8 cellular contexts compared by ENCODE assay signal in the genomic region with DNA sequence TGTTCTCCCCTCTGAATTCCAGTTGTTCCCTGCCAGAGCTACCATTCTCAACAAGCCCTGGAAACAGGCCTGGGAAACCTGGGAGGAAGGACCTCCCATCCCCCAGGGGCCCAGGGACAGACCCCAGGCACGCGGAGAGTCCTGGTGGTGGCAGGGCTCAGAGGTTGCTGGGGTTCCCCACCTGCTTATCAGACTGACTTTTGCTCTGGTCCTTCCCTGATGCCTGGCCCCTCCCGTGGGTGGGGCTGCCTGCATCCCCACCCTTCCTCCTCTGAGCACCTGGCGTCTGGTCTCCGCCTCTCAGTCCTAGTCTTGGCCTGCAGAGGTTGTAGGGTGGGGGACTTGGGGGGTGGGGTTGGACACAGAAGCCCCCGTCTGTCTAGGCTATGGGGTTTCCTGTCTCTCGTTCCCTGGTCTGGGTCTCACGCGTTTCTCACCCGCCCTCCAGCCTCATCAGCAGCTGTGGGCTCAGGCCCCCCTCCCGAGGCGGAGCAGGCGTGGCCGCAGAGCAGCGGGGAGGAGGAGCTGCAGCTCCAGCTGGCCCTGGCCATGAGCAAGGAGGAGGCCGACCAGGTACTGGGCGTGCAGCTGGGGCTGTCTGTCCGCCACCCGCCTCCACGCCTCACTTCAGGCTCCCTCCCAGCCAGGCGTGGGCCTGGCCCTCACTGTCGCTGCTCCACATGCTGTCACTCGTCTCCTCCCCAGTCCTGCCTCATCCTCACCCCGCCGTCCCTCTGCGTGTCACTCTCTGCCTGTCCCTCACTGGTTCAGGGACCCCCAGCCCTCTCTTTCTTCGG. TPM values are rescaled to one million over a fixed set of nuclear protein-coding genes. Genes with fewer than 3 reads are reported as not detected.
DNase-seq lines count a peak whose midpoint lies in the region; ATAC-seq and TF ChIP-seq lines count a peak whose summit lies in the region.

No MANE protein-coding gene starts in this region.

- peak overlapping the region; percentile 5 to 97 (median 86) for H3K27ac ChIP-seq in Peyer's patch

- ATAC-seq in stimulated activated naive B cell treated with anti-CD40 and anti-IgM and Interleukin-4, amounts not matched to agents 10 μg/mL and 1 μg/mL and 100 μg/mL, for 72 hours (replicated peaks) = peak in 1 of 2 donors; percentile 38

- H3K4me3 Mint-ChIP-seq in stimulated activated naive B cell treated with anti-CD40 and anti-IgM and Interleukin-4, amounts not matched to agents 10 μg/mL and 1 μg/mL and 100 μg/mL, for 72 hours = peak overlapping the region in 1 of 2 donors; percentile 60

- H3K27me3 ChIP-seq in Peyer's patch = no peaks in the 10 kb centered on the region

- peak in 1 of 6 experiments; percentile 2 for TF ChIP-seq CTCF in Peyer's patch (IDR thresholded peaks at IDR 0.05)

- peak overlapping the region; percentile 51 for H3K27ac Mint-ChIP-seq in stimulated activated naive B cell treated with anti-CD40 and anti-IgM and Interleukin-4, amounts not matched to agents 10 μg/mL and 1 μg/mL and 100 μg/mL, for 72 hours

- peaks cover 0 to 56% (median 11%) of the 10 kb centered on the region in 4 donors for H3K4me1 ChIP-seq in Peyer's patch

- H3K9me3 Mint-ChIP-seq in stimulated activated naive B cell treated with anti-CD40 and anti-IgM and Interleukin-4, amounts not matched to agents 10 μg/mL and 1 μg/mL and 100 μg/mL, for 72 hours = no peaks in the 10 kb centered on the region

- no peaks in the 10 kb centered on the region for H3K9me3 ChIP-seq in Peyer's patch

- H3K36me3 ChIP-seq in Peyer's patch = peaks cover 0 to 80% (median 3%) of the 10 kb centered on the region in 3 donors

- peak; percentile 29 to 60 for TF ChIP-seq POLR2A in Peyer's patch (IDR thresholded peaks at IDR 0.05)

- H3K36me3 Mint-ChIP-seq in stimulated activated naive B cell treated with anti-CD40 and anti-IgM and Interleukin-4, amounts not matched to agents 10 μg/mL and 1 μg/mL and 100 μg/mL, for 72 hours = peaks cover 41 to 66% of the 10 kb centered on the region in 2 donors

- peaks cover 25 to 48% of the 10 kb centered on the region in 2 donors for H3K4me1 Mint-ChIP-seq in stimulated activated naive B cell treated with anti-CD40 and anti-IgM and Interleukin-4, amounts not matched to agents 10 μg/mL and 1 μg/mL and 100 μg/mL, for 72 hours

- peak overlapping the region in 2 of 4 donors; percentile 28 to 29 for H3K4me3 ChIP-seq in Peyer's patch

- H3K27me3 Mint-ChIP-seq in stimulated activated naive B cell treated with anti-CD40 and anti-IgM and Interleukin-4, amounts not matched to agents 10 μg/mL and 1 μg/mL and 100 μg/mL, for 72 hours = no peaks in the 10 kb centered on the region

- DNase-seq in activated effector memory CD4-positive, alpha-beta T cell treated with anti-CD3 and anti-CD28 coated beads, Interleukin-2, amount 50 U/mL, for 16 hours = peak; percentile 51
- DNase-seq in activated effector memory CD4-positive, alpha-beta T cell treated with Interleukin-2 at 50 U/mL for 16 hours = no peak
- DNase-seq in Peyer's patch = peak in 2 of 3 donors; percentile 91 to 93
- peak; percentile 81 for DNase-seq in left kidney (ENCODE audit: low read depth, low spot score)
- DNase-seq in stimulated activated naive B cell treated with anti-CD40 and anti-IgM and Interleukin-4, amounts not matched to agents 10 μg/mL and 1 μg/mL and 100 μg/mL, for 72 hours = no peak
- DNase-seq in stimulated activated naive CD4-positive, alpha-beta T cell treated with Interleukin-2 at 50 U/mL for 16 hours (lab: John Stamatoyannopoulos, UW) = no peak
- DNase-seq in ureter (ENCODE audit: low spot score) = no peak
- DNase-seq in A172 (ENCODE audit: low spot score) = no peak

RNA-seq across cellular contexts. Expression of gene EPN1, which starts 13.6 kb away (rescaled TPM):
- total RNA-seq in Peyer's patch (100 to 1,000 TPM; 120 to 241 (median 163) TPM), ureter (78.5 TPM)
- total RNA-seq in A172 (2014; rRNA removed; shearing (Covaris generic)) = 135 and 138 TPM in 2 replicates

RNA-seq across cellular contexts. Expression of gene U2AF2, which starts 33.8 kb away (rescaled TPM):
- total RNA-seq in Peyer's patch (100 to 1,000 TPM; 132 to 292 (median 159) TPM), ureter (195 TPM)
- total RNA-seq in A172 (2014; rRNA removed; shearing (Covaris generic)) = 143 and 169 TPM in 2 replicates

RNA-seq across cellular contexts. Expression of gene CCDC106, which starts 40.6 kb away (rescaled TPM):
- total RNA-seq in Peyer's patch = 10 to 100 TPM in 3 of 4 donors, 1 to 10 TPM in 1; 8.1 to 17.4 (median 14.0) TPM
- 12.3 TPM for total RNA-seq in ureter
- total RNA-seq in A172 (2014; rRNA removed; shearing (Covaris generic)) = 2.6 and 6.0 TPM in 2 replicates

RNA-seq across cellular contexts. Expression of gene ZNF581, which starts 45.2 kb away (rescaled TPM):
- total RNA-seq in Peyer's patch = 10 to 100 TPM in 3 of 4 donors, 1 to 10 TPM in 1; 7.7 to 28.9 (median 14.1) TPM
- 22.7 TPM for total RNA-seq in ureter
- total RNA-seq in A172 (2014; rRNA removed; shearing (Covaris generic)) = 7.3 and 20.2 TPM in 2 replicates

RNA-seq across cellular contexts. Expression of gene ZNF580, which starts 47.8 kb away (rescaled TPM):
- total RNA-seq in Peyer's patch = 10 to 100 TPM; 12.3 to 38.4 (median 25.2) TPM
- 56.5 TPM for total RNA-seq in ureter
- total RNA-seq in A172 (2014; rRNA removed; shearing (Covaris generic)) = 13.0 and 21.6 TPM in 2 replicates

Comparison
In these comparisons a context has a peak if more than half of its experiments do, and no peak if none do; other contexts are left out.
1. DNase-seq: peak in activated effector memory CD4-positive, alpha-beta T cell treated with anti-CD3 and anti-CD28 coated beads, Interleukin-2, amount 50 U/mL, for 16 hours (single experiment), Peyer's patch (2 of 3) and left kidney (single experiment); none in activated effector memory CD4-positive, alpha-beta T cell treated with Interleukin-2 at 50 U/mL for 16 hours (single experiment), stimulated activated naive B cell treated with anti-CD40 and anti-IgM and Interleukin-4, amounts not matched to agents 10 μg/mL and 1 μg/mL and 100 μg/mL, for 72 hours (single experiment), stimulated activated naive CD4-positive, alpha-beta T cell treated with Interleukin-2 at 50 U/mL for 16 hours (single experiment), ureter (single experiment) and A172 (single experiment).